In genomic region chr15:90320062-90320884, GRCh38 we compare ENCODE assay signal across 8 cellular contexts. TPM values are rescaled to one million over a fixed set of nuclear protein-coding genes. Genes with fewer than 3 reads are reported as not detected.
DNase-seq lines count a peak whose midpoint lies in the region; TF ChIP-seq lines count a peak whose summit lies in the region.

No MANE protein-coding gene starts in this region.

- H3K4me1 ChIP-seq in GM23248 (ENCODE audit: insufficient read depth) (peaks cover 15% of the 10 kb centered on the region), SJCRH30 (no peaks in the 10 kb centered on the region), suprapubic skin (peaks cover 14% of the 10 kb centered on the region)

- H3K9ac ChIP-seq in GM23248, result peak overlapping the region; percentile 34

- H3K4me2 ChIP-seq in GM23248 (ENCODE audit: unreplicated experiment), result peak overlapping the region; percentile 60

- in situ Hi-C loops in GM23248 (cut with MboI), result loop anchor here (10.0 to 25.0 kb wide), 3 partner anchors 155 to 567 kb away; partner anchors contain the start of gene FES

- no peaks in the 10 kb centered on the region for H3K27me3 ChIP-seq in GM23248 (replicated peaks; ENCODE audit: insufficient read depth)
- no peaks in the 10 kb centered on the region for H3K27me3 ChIP-seq in SJCRH30
- no peaks in the 10 kb centered on the region for H3K27me3 ChIP-seq in suprapubic skin

- H3K4me3 ChIP-seq in GM23248 (peak overlapping the region; percentile 33; the same call in 1 of the 2 replicates), SJCRH30 (no peak overlapping the region), suprapubic skin (peak overlapping the region; percentile 19)

- H3K9me2 ChIP-seq in GM23248 (ENCODE audit: insufficient read depth), result no peaks in the 10 kb centered on the region

- TF ChIP-seq CTCF in suprapubic skin (IDR thresholded peaks at IDR 0.05), result peak; percentile 95 to 99

- H3K9me3 ChIP-seq in GM23248 (ENCODE audit: low read depth), result no peaks in the 10 kb centered on the region
- H3K9me3 ChIP-seq in SJCRH30 (replicated peaks), result no peaks in the 10 kb centered on the region
- H3K9me3 ChIP-seq in suprapubic skin, result no peaks in the 10 kb centered on the region

- H3K36me3 ChIP-seq in GM23248 (ENCODE audit: low read depth) (no peaks in the 10 kb centered on the region), SJCRH30 (no peaks in the 10 kb centered on the region), suprapubic skin (no peaks in the 10 kb centered on the region)

- H2AFZ ChIP-seq in GM23248, result peak overlapping the region; percentile 76

- TF ChIP-seq POLR2A in suprapubic skin (IDR thresholded peaks at IDR 0.05), result no peak

- 6 to 9% methylated on average over 17 of the region's 17 CpGs for WGBS in GM23248 (ENCODE audit: low coverage in 1 of 2, low lambda C conversion rate in 2 of 2, missing lambda C conversion rate in 2 of 2), 2 experiments
- 8% methylated on average over 15 of the region's 17 CpGs for WGBS in suprapubic skin

- no peaks in the 10 kb centered on the region for H3K79me2 ChIP-seq in GM23248 (ENCODE audit: insufficient read depth)

- H3K27ac ChIP-seq in GM23248 (no peak overlapping the region), SJCRH30 (no peak overlapping the region), suprapubic skin (peak overlapping the region; percentile 58)

- no peak for TF ChIP-seq EP300 in suprapubic skin (IDR thresholded peaks at IDR 0.05)

- no peaks in the 10 kb centered on the region for H4K20me1 ChIP-seq in GM23248 (ENCODE audit: insufficient read depth)

- H3F3A ChIP-seq in GM23248 (ENCODE audit: insufficient read depth), result peaks cover 5% of the 10 kb centered on the region; the same call in 1 of the 2 replicates

- peak; percentile 89 for DNase-seq in D341Med (ENCODE audit: low spot score)
- peak; percentile 98 for DNase-seq in GM23248
- peak; percentile 68 for DNase-seq in MV-4-11 (lab: John Stamatoyannopoulos, UW)
- DNase-seq in SJCRH30, result peak; percentile 83 to 95
- peak; percentile 86 for DNase-seq in activated effector memory CD4-positive, alpha-beta T cell treated with anti-CD3 and anti-CD28 coated beads, Interleukin-2, amount 50 U/mL, for 16 hours
- peak; percentile 82 for DNase-seq in germinal center (ENCODE audit: low spot score)
- peak; percentile 63 for DNase-seq in non-pigmented ciliary epithelial cell (ENCODE audit: low read depth)
- DNase-seq in suprapubic skin (ENCODE audit: low spot score in 2 of 2), result peak; percentile 87 to 89

RNA-seq across cellular contexts. Expression of gene ZNF774, which starts 31.8 kb away (rescaled TPM):
- 0.22 and 0.51 TPM in 2 replicates for total RNA-seq in GM23248 (2014; rRNA removed; shearing (Covaris generic))
- polyA plus RNA-seq in GM23248 (2016; fragmentation: Nextera tagmentation; extraction: Ambion mirVana), result 0.66 and 1.6 TPM in 2 replicates
- total RNA-seq in SJCRH30 (2014; rRNA removed; shearing (Covaris generic)), result 1.1 and 1.8 TPM in 2 replicates
- 1 to 10 TPM; 1.4 to 7.2 (median 3.2) TPM for total RNA-seq in suprapubic skin

RNA-seq across cellular contexts. Expression of gene NGRN, which starts 54.8 kb away (rescaled TPM):
- total RNA-seq in GM23248 (2014; rRNA removed; shearing (Covaris generic)), result 98.8 and 122 TPM in 2 replicates
- polyA plus RNA-seq in GM23248 (2016; fragmentation: Nextera tagmentation; extraction: Ambion mirVana), result 99.5 and 107 TPM in 2 replicates
- 88.9 and 93.4 TPM in 2 replicates for total RNA-seq in SJCRH30 (2014; rRNA removed; shearing (Covaris generic))
- total RNA-seq in suprapubic skin, result 10 to 100 TPM; 49.2 to 71.3 (median 61.4) TPM
